In the genomic region with DNA sequence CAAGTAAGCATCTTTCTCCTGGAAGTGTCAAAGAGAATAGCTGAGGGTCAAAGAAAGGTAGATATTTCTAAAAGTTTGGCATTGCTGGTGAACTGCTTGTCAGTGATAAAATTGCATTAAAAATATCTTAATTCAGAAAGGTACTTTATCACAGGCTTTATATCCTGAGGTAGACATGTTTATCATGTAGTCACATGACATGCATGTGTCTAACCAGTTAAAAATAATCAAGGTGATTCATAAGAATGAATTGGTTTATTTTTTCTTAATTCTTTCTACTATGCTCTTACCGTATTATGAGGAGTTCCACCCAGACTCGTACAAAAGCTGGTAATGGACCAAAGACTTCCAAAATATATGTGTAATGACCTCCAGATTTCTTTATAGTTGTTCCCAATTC, we compare ENCODE assay signal across 12 cellular contexts. TPM values are rescaled to one million over a fixed set of nuclear protein-coding genes. Genes with fewer than 3 reads are reported as not detected.
DNase-seq lines count a peak whose midpoint lies in the region; TF ChIP-seq lines count a peak whose summit lies in the region.
"Had no signal": no experiment of that assay in that cellular context is flagged by ENCODE, and none has a peak within 500 bp of the region (broad histone marks: within the 10 kb centered on the region; RNA-seq: fewer than 3 reads in every experiment).

No MANE protein-coding gene starts in this region.

- H3K9me3 ChIP-seq in breast epithelium (no peaks in the 10 kb centered on the region), SJSA1 (replicated peaks) (no peaks in the 10 kb centered on the region), esophagus squamous epithelium (no peaks in the 10 kb centered on the region)
- H3K9me3 ChIP-seq: lower lobe of right lung had no signal

- POLR2A ChIA-PET in MCF 10A (lab: Yijun Ruan, JAX): interaction anchor here (0.6 to 8.6 kb wide), 11 partner anchors 6 to 779 kb away, joined by 3 to 80 read pairs (median 4); partner anchors contain the start of genes NOCT and SLC7A11

- peaks cover 33% of the 10 kb centered on the region for H3K4me1 Mint-ChIP-seq in MCF 10A (ENCODE audit: insufficient read depth, unreplicated experiment)

- TF ChIP-seq POLR2A in breast epithelium (IDR thresholded peaks at IDR 0.05): no peak
- no peak for TF ChIP-seq POLR2A in esophagus squamous epithelium (IDR thresholded peaks at IDR 0.05)

- peaks cover 38% of the 10 kb centered on the region for H3K36me3 Mint-ChIP-seq in MCF 10A (ENCODE audit: insufficient read depth, unreplicated experiment)

- H3K27me3 ChIP-seq in breast epithelium (no peaks in the 10 kb centered on the region), SJSA1 (replicated peaks) (no peaks in the 10 kb centered on the region), esophagus squamous epithelium (no peaks in the 10 kb centered on the region)

- DNase-seq in MCF 10A (ENCODE audit: unreplicated experiment): peak; percentile 16
- DNase-seq in breast epithelium (ENCODE audit: low spot score in 2 of 2): no peak
- no peak for DNase-seq in SJSA1 (ENCODE audit: low read depth in 1 of 2, low spot score in 2 of 2)
- no peak for DNase-seq in esophagus squamous epithelium (lab: John Stamatoyannopoulos, UW)
- DNase-seq in nucleus accumbens (lab: John Stamatoyannopoulos, UW): no peak
- no peak for DNase-seq in kidney tubule cell (ENCODE audit: low spot score)
- DNase-seq in kidney glomerular epithelial cell (lab: John Stamatoyannopoulos, UW): no peak
- DNase-seq in NCI-H187 treated with DMSO at 0.1 percent for 48 hours (lab: John Stamatoyannopoulos, UW): no peak
- DNase-seq: activated gamma-delta T cell; central memory CD4-positive, alpha-beta T cell; lower lobe of right lung; occipital lobe had no signal

- H3K4me1 ChIP-seq in breast epithelium (no peaks in the 10 kb centered on the region), SJSA1 (replicated peaks) (peaks cover 28% of the 10 kb centered on the region), esophagus squamous epithelium (peaks cover 0 to 12% (median 0%) of the 10 kb centered on the region in 3 donors)

- TF ChIP-seq CTCF in MCF 10A (IDR thresholded peaks at IDR 0.05; ENCODE audit: unreplicated experiment) (no peak), breast epithelium (IDR thresholded peaks at IDR 0.05) (no peak), esophagus squamous epithelium (IDR thresholded peaks at IDR 0.05) (no peak)

- no peaks in the 10 kb centered on the region for H3K27me3 Mint-ChIP-seq in MCF 10A (ENCODE audit: insufficient read depth, unreplicated experiment)

- H3K36me3 ChIP-seq in breast epithelium (no peaks in the 10 kb centered on the region), SJSA1 (peaks cover 49% of the 10 kb centered on the region), esophagus squamous epithelium (no peaks in the 10 kb centered on the region)
- H3K36me3 ChIP-seq: lower lobe of right lung had no signal

- no peak overlapping the region for H3K4me3 Mint-ChIP-seq in MCF 10A (ENCODE audit: unreplicated experiment)

- WGBS in esophagus squamous epithelium, 2 donors: 57 to 66% methylated on average over 2 of the region's 2 CpGs

- BruUV-seq in MCF 10A (replicated peaks; lab: Mats Ljungman, UMichigan): no TSS peak

- intact Hi-C loops in MCF 10A (cut with micrococcal nuclease) (no loop called here), breast epithelium (cut with DNase I; ENCODE audit: low total_unique reads) (no loop called here), esophagus squamous epithelium (cut with DNase I) (no loop called here)

- H3K27ac Mint-ChIP-seq in MCF 10A (ENCODE audit: low read depth, unreplicated experiment): peak overlapping the region; percentile 74

- H3K27ac ChIP-seq in breast epithelium (no peak overlapping the region), SJSA1 (peak overlapping the region; percentile 98), esophagus squamous epithelium (peak overlapping the region; percentile 41 to 77 (median 63))
- H3K27ac ChIP-seq: lower lobe of right lung had no signal

- H3K4me3 ChIP-seq in breast epithelium (no peak overlapping the region), SJSA1 (no peak overlapping the region), esophagus squamous epithelium (no peak overlapping the region)
- H3K4me3 ChIP-seq: lower lobe of right lung had no signal

- H3K9me3 Mint-ChIP-seq in MCF 10A (ENCODE audit: unreplicated experiment): no peaks in the 10 kb centered on the region

- CTCF ChIA-PET in MCF 10A (lab: Yijun Ruan, JAX): interaction anchor here (0.9 to 1.8 kb wide), 3 partner anchors 36 to 169 kb away, joined by 3 to 4 read pairs (median 3); no protein-coding TSS in a partner anchor

RNA-seq across cellular contexts. Expression of gene SLC7A11, which starts 6.1 kb away (rescaled TPM):
- total RNA-seq in MCF 10A (2022) (103 and 153 TPM in 2 replicates), breast epithelium (1 to 10 TPM in 2 of 3 donors, under 1 TPM in 1; 0.16 to 1.9 (median 1.3) TPM), esophagus squamous epithelium (10 to 100 TPM in 1 of 4 donors, 1 to 10 TPM in 3; 1.5 to 30.1 (median 7.9) TPM)
- total RNA-seq in SJSA1 (2014; rRNA removed; shearing (Covaris generic)): 33.0 and 45.5 TPM in 2 replicates

Comparison
In these comparisons a context has a peak if more than half of its experiments do, and no peak if none do; other contexts are left out.
1. H3K27ac ChIP-seq: peak in SJSA1 (single experiment) and esophagus squamous epithelium (4 of 4); none in breast epithelium (0 of 2).